27 cellular contexts compared by ENCODE assay signal in the genomic region with DNA sequence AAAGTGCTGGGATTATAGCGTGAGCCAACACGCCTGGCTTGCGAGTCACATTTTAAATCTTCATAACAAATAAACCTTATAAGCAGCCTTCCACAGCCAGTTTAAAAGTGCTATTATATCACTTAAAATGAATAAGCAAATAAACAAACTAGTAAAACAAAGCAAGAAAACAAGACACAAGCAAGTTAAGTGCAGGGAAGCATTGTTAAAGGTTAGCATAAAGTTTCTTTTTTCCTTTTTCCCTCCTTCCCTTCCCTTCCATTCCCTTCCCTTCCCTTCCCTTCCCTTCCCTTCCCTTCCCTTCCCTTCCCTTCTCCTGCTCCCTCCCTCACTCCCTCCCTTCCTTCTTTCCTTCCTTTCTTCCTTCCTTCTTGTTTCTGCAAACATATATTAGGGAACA.
"Had no signal": no experiment of that assay in that cellular context is flagged by ENCODE, and none has a peak within 500 bp of the region (broad histone marks: within the 10 kb centered on the region; RNA-seq: fewer than 3 reads in every experiment).

No MANE protein-coding gene starts in this region.

- FAIRE-seq: urothelium cell line had no signal

- H3K4me3 ChIP-seq: stomach, suprapubic skin, testis, thoracic aorta, thyroid gland, tibial artery, tibial nerve, transverse colon, upper lobe of left lung, upper lobe of right lung, uterus, vagina had no signal

- H3K4me1 ChIP-seq: stomach, suprapubic skin, testis, thyroid gland, tibial artery, tibial nerve, transverse colon, upper lobe of left lung, upper lobe of right lung, uterus, vagina had no signal

- H3K27ac ChIP-seq: stomach, suprapubic skin, testis, thoracic aorta, thyroid gland, tibial artery, tibial nerve, transverse colon, upper lobe of left lung, upper lobe of right lung, uterus, vagina had no signal

- H3K36me3 ChIP-seq: stomach, suprapubic skin, thoracic aorta, thyroid gland, tibial artery, tibial nerve, transverse colon, upper lobe of left lung, upper lobe of right lung, uterus, vagina had no signal

- H3K27me3 ChIP-seq: stomach, suprapubic skin, testis, thyroid gland, tibial artery, tibial nerve, transverse colon, upper lobe of left lung, upper lobe of right lung, uterus, vagina had no signal

- H3K9me3 ChIP-seq: stomach, suprapubic skin, testis, thoracic aorta, thyroid gland, tibial nerve, transverse colon, upper lobe of left lung, upper lobe of right lung, uterus, vagina had no signal

- DNase-seq: stimulated activated CD4-positive, alpha-beta T cell treated with anti-CD3 and anti-CD28 coated beads, Interleukin-2, amount 100 ng/mL, for 48 hours; stimulated activated CD4-positive, alpha-beta T cell treated with anti-CD3 and anti-CD28 coated beads, Interleukin-4, amount 100 ng/mL, for 1 hour; stimulated activated CD4-positive, alpha-beta T cell treated with anti-CD3 and anti-CD28 coated beads, Interleukin-4, amount 100 ng/mL, for 24 hours; stimulated activated CD4-positive, alpha-beta T cell treated with anti-CD3 and anti-CD28 coated beads, Interleukin-4, amount 100 ng/mL, for 4 hours; stimulated activated CD8-positive, alpha-beta memory T cell treated with anti-CD3 and anti-CD28 coated beads, Interleukin-4, amount 100 ng/mL, for 48 hours; stimulated activated naive B cell treated with anti-CD40 and anti-IgM and Interleukin-4, amounts not matched to agents 10 μg/mL and 1 μg/mL and 100 μg/mL, for 72 hours; stimulated activated naive CD4-positive, alpha-beta T cell; stimulated activated naive CD4-positive, alpha-beta T cell treated with Interleukin-2 at 50 U/mL for 16 hours; stimulated activated naive CD8-positive, alpha-beta T cell treated with anti-CD3 and anti-CD28 coated beads, Interleukin-15, amount 100 ng/mL, for 72 hours; stimulated activated naive CD8-positive, alpha-beta T cell treated with anti-CD3 and anti-CD28 coated beads, Interleukin-15, Interleukin-2, amounts not matched to agents 100 U/mL and 50 U/mL, for 24 hours; stomach; substantia nigra; testis; tibial artery; transverse colon; trophoblast cell; upper lobe of left lung; upper lobe of right lung; uterus had no signal

- ATAC-seq: stimulated activated effector memory CD8-positive, alpha-beta T cell treated with anti-CD3 and anti-CD28 coated beads, Interleukin-12 subunit alpha, Interleukin-12 subunit beta, amount 100 ng/mL, for 72 hours; stimulated activated memory B cell treated with anti-CD40 and anti-IgM and Interleukin-4, amounts not matched to agents 10 μg/mL and 1 μg/mL and 100 μg/mL, for 72 hours; stimulated activated naive B cell treated with anti-CD40 and anti-IgM and Interleukin-4, amounts not matched to agents 10 μg/mL and 1 μg/mL and 100 μg/mL, for 72 hours; stimulated activated naive CD8-positive, alpha-beta T cell treated with anti-CD3 and anti-CD28 coated beads, Interleukin-15, amount 100 ng/mL, for 72 hours; stimulated activated naive CD8-positive, alpha-beta T cell treated with anti-CD3 and anti-CD28 coated beads, Interleukin-15, Interleukin-2, amounts not matched to agents 100 U/mL and 50 U/mL, for 24 hours; upper lobe of right lung had no signal
